ENCODE assay signal across 8 cellular contexts in the genomic region with DNA sequence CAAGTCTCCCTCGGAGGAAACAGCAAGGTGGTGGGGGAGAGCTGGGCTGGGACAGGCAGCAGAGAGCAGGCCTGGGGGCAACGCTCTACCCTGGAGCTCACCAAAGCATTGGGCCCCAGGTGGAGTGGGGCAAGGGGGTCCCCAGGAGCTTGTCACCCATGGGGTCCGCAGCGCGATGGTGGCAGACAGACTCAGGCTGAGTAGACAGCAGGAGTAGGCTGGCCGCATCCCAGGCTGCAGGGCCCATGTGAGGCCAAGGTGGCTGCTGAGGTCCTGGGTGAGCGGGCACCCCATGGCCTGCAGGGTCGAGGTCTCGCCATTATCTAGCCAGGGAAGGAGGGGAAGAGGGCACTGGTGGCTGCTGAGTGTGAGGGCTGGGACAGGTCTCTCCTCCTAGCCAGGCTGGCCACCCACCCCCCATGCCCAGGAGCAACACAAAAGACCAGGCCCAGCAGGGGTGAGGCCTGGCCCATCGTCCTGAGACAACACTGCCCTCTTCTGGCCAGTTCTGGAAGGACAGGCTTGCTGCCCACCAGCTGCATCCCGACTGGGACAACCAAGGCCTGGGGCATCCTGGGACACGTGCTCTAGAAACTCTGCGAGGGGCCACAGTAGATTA. TPM values are rescaled to one million over a fixed set of nuclear protein-coding genes. Genes with fewer than 3 reads are reported as not detected.
DNase-seq lines count a peak whose midpoint lies in the region; ATAC-seq and TF ChIP-seq lines count a peak whose summit lies in the region.

No MANE protein-coding gene starts in this region.

- H3K4me1 Mint-ChIP-seq in activated naive CD8-positive, alpha-beta T cell treated with anti-CD3 and anti-CD28 coated beads, Interleukin-2, amount 50 U/mL, for 24 hours: no peaks in the 10 kb centered on the region

- H3K36me3 Mint-ChIP-seq in activated naive CD8-positive, alpha-beta T cell treated with anti-CD3 and anti-CD28 coated beads, Interleukin-2, amount 50 U/mL, for 24 hours (ENCODE audit: low read depth): no peaks in the 10 kb centered on the region

- peak; percentile 68 for ATAC-seq in activated naive CD8-positive, alpha-beta T cell treated with anti-CD3 and anti-CD28 coated beads, Interleukin-2, amount 50 U/mL, for 24 hours
- peak; percentile 14 to 72 for ATAC-seq in left cardiac atrium
- peak; percentile 49 to 80 for ATAC-seq in gastrocnemius medialis
- ATAC-seq in HG03095 (IDR thresholded peaks at IDR 0.05; ENCODE audit: unreplicated experiment): no peak
- no peak for ATAC-seq in GM18519 (IDR thresholded peaks at IDR 0.05; ENCODE audit: low FRiP score, unreplicated experiment)

- H3K4me3 Mint-ChIP-seq in activated naive CD8-positive, alpha-beta T cell treated with anti-CD3 and anti-CD28 coated beads, Interleukin-2, amount 50 U/mL, for 24 hours: no peak overlapping the region

- TF ChIP-seq POLR2A in gastrocnemius medialis (IDR thresholded peaks at IDR 0.05): no peak

- no peaks in the 10 kb centered on the region for H3K9me3 Mint-ChIP-seq in activated naive CD8-positive, alpha-beta T cell treated with anti-CD3 and anti-CD28 coated beads, Interleukin-2, amount 50 U/mL, for 24 hours

- H3K27me3 Mint-ChIP-seq in activated naive CD8-positive, alpha-beta T cell treated with anti-CD3 and anti-CD28 coated beads, Interleukin-2, amount 50 U/mL, for 24 hours: no peaks in the 10 kb centered on the region

- no peaks in the 10 kb centered on the region for H3K27me3 ChIP-seq in gastrocnemius medialis

- H3K36me3 ChIP-seq in gastrocnemius medialis: no peaks in the 10 kb centered on the region

- no peak overlapping the region for H3K27ac ChIP-seq in gastrocnemius medialis

- intact Hi-C loops in left cardiac atrium (cut with DNase I): loop anchor here (2.0 to 10.0 kb wide), 4 partner anchors 102 to 262 kb away; a partner anchor contains a TSS
- intact Hi-C loops in gastrocnemius medialis (cut with DNase I; ENCODE audit: low total_unique reads): loop anchor here (1.0 kb wide), 1 partner anchor 165 kb away; no protein-coding TSS in a partner anchor

- H3K9me3 ChIP-seq in gastrocnemius medialis: no peaks in the 10 kb centered on the region

- DNase-seq in GDM1 (lab: John Stamatoyannopoulos, UW) (peak; percentile 37), LHCN-M2 (ENCODE audit: low read depth) (peak; percentile 28), T follicular helper cell (ENCODE audit: low read depth) (peak; percentile 56), left cardiac atrium (peak; percentile 65), gastrocnemius medialis (peak in 1 of 2 donors; percentile 60)
- peak; percentile 81 for DNase-seq in activated naive CD8-positive, alpha-beta T cell treated with anti-CD3 and anti-CD28 coated beads, Interleukin-2, amount 50 U/mL, for 24 hours

- H3K4me3 ChIP-seq in gastrocnemius medialis: no peak overlapping the region

- peaks cover 0 to 7% of the 10 kb centered on the region in 2 donors for H3K4me1 ChIP-seq in gastrocnemius medialis

- H3K27ac Mint-ChIP-seq in activated naive CD8-positive, alpha-beta T cell treated with anti-CD3 and anti-CD28 coated beads, Interleukin-2, amount 50 U/mL, for 24 hours: no peak overlapping the region

- in situ Hi-C loops in gastrocnemius medialis (cut with MboI; ENCODE audit: low sequenced_read_pairs in 4 of 4): loop anchor here in 3 of 4 donors (5.0 kb wide), 1 partner anchor 169 kb away; no protein-coding TSS in a partner anchor

- TF ChIP-seq CTCF in gastrocnemius medialis (IDR thresholded peaks at IDR 0.05 in 4 of 5, conservative IDR thresholded peaks at IDR 0.05 in 1 of 5): peak; percentile 91 to 98 (median 97)

RNA-seq across cellular contexts. Expression of a gene that starts 33.1 kb away (rescaled TPM):
- 17.3 TPM in 2 replicates for total RNA-seq in LHCN-M2 (2014; rRNA removed)
- 4.9 TPM for polyA plus RNA-seq in LHCN-M2 (2012)
- 10 to 100 TPM; 16.6 to 21.0 TPM for total RNA-seq in left cardiac atrium
- total RNA-seq in gastrocnemius medialis: 10 to 100 TPM; 44.2 to 50.1 (median 46.1) TPM

Comparison
In these comparisons a context has a peak if more than half of its experiments do, and no peak if none do; other contexts are left out.
1. ATAC-seq: peak in activated naive CD8-positive, alpha-beta T cell treated with anti-CD3 and anti-CD28 coated beads, Interleukin-2, amount 50 U/mL, for 24 hours (single experiment), left cardiac atrium (2 of 2) and gastrocnemius medialis (2 of 2); none in HG03095 (single experiment) and GM18519 (single experiment).